10 cellular contexts compared by ENCODE assay signal in the genomic region with DNA sequence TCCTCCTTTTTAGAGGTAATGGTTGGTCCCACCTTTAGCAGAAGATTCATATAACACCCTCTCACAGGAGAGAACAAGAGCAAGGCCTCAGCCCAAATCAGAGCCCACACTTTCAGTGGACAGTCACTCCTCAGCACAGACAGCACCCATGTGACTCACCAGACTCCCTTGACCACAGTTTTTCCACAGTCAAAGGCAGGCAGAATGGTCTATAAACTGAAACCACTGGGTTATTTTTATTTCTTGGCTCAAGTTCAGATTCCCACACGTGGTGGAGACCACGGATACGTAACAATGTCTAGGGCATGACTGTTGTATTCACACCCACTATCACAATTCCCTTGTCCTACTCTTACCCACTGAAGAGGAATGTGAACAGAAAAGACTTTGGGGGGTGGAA.
A peak's percentile ranks its signal among the peaks of the same experiment; 100 is the strongest.
DNase-seq lines count a peak whose midpoint lies in the region; ATAC-seq and TF ChIP-seq lines count a peak whose summit lies in the region.
"Had no signal": no experiment of that assay in that cellular context is flagged by ENCODE, and none has a peak within 500 bp of the region (broad histone marks: within the 10 kb centered on the region; RNA-seq: fewer than 3 reads in every experiment).

No MANE protein-coding gene starts in this region.

- H3K27me3 ChIP-seq in SJSA1 (replicated peaks) (no peaks in the 10 kb centered on the region), neural progenitor cell (no peaks in the 10 kb centered on the region)
- no peaks in the 10 kb centered on the region for H3K27me3 ChIP-seq in CD8-positive, alpha-beta memory T cell (ENCODE audit: insufficient read depth, low read length, poor library complexity, severe bottlenecking)

- H3K36me3 Mint-ChIP-seq in HFFc6 (ENCODE audit: low read depth) (peaks cover 4% of the 10 kb centered on the region; the same call in 1 of the 2 replicates), neural progenitor cell (no peaks in the 10 kb centered on the region)
- H3K36me3 Mint-ChIP-seq in activated CD4-positive, alpha-beta memory T cell treated with anti-CD3 and anti-CD28 coated beads for 36 hours, result no peaks in the 10 kb centered on the region
- H3K36me3 Mint-ChIP-seq in CD8-positive, alpha-beta memory T cell, result no peaks in the 10 kb centered on the region

- no peak overlapping the region for H3K9ac ChIP-seq in neural progenitor cell

- intact Hi-C loops in left cardiac atrium (cut with DNase I), result no loop called here
- intact Hi-C loops in activated CD4-positive, alpha-beta memory T cell treated with anti-CD3 and anti-CD28 coated beads for 36 hours (cut with micrococcal nuclease), result no loop called here

- H3K4me3 ChIP-seq in SJSA1 (no peak overlapping the region), neural progenitor cell (no peak overlapping the region)
- no peak overlapping the region for H3K4me3 ChIP-seq in CD8-positive, alpha-beta memory T cell (ENCODE audit: low read length)

- H3K27me3 Mint-ChIP-seq in HFFc6 (ENCODE audit: insufficient read depth), result peaks cover 3% of the 10 kb centered on the region; the same call in 1 of the 2 replicates
- H3K27me3 Mint-ChIP-seq in activated CD4-positive, alpha-beta memory T cell treated with anti-CD3 and anti-CD28 coated beads for 36 hours, result no peaks in the 10 kb centered on the region
- H3K27me3 Mint-ChIP-seq in neural progenitor cell (ENCODE audit: insufficient read depth, low read depth), result peaks cover 4% of the 10 kb centered on the region
- H3K27me3 Mint-ChIP-seq in CD8-positive, alpha-beta memory T cell, result peaks cover 3 to 27% of the 10 kb centered on the region in 2 donors

- H3K4me2 ChIP-seq in neural progenitor cell, result no peak overlapping the region

- H3K9me3 Mint-ChIP-seq in HFFc6 (no peaks in the 10 kb centered on the region), neural progenitor cell (peaks cover 8% of the 10 kb centered on the region)
- no peaks in the 10 kb centered on the region for H3K9me3 Mint-ChIP-seq in activated CD4-positive, alpha-beta memory T cell treated with anti-CD3 and anti-CD28 coated beads for 36 hours
- H3K9me3 Mint-ChIP-seq in CD8-positive, alpha-beta memory T cell, result no peaks in the 10 kb centered on the region

- no peaks in the 10 kb centered on the region for H3K36me3 ChIP-seq in SJSA1
- H3K36me3 ChIP-seq in neural progenitor cell, result no peaks in the 10 kb centered on the region
- no peaks in the 10 kb centered on the region for H3K36me3 ChIP-seq in CD8-positive, alpha-beta memory T cell (ENCODE audit: insufficient read depth, low read length)
- H3K36me3 ChIP-seq: WERI-Rb-1 had no signal

- no peaks in the 10 kb centered on the region for H3K9me3 ChIP-seq in SJSA1 (replicated peaks)
- no peaks in the 10 kb centered on the region for H3K9me3 ChIP-seq in neural progenitor cell (ENCODE audit: low read depth)
- no peaks in the 10 kb centered on the region for H3K9me3 ChIP-seq in CD8-positive, alpha-beta memory T cell (ENCODE audit: low read length)

- H3K27ac Mint-ChIP-seq in HFFc6, result peak overlapping the region; percentile 82
- no peak overlapping the region for H3K27ac Mint-ChIP-seq in activated CD4-positive, alpha-beta memory T cell treated with anti-CD3 and anti-CD28 coated beads for 36 hours
- H3K27ac Mint-ChIP-seq in neural progenitor cell, result no peak overlapping the region
- H3K27ac Mint-ChIP-seq in CD8-positive, alpha-beta memory T cell, result no peak overlapping the region

- H3K4me3 Mint-ChIP-seq in HFFc6 (peak overlapping the region; percentile 28), neural progenitor cell (no peak overlapping the region)
- no peak overlapping the region for H3K4me3 Mint-ChIP-seq in activated CD4-positive, alpha-beta memory T cell treated with anti-CD3 and anti-CD28 coated beads for 36 hours
- H3K4me3 Mint-ChIP-seq in CD8-positive, alpha-beta memory T cell, result no peak overlapping the region

- DNase-seq in AG08395 (ENCODE audit: low spot score) (peak; percentile 84), HFFc6 (peak; percentile 97), SJSA1 (ENCODE audit: low read depth in 1 of 2, low spot score in 2 of 2) (peak; percentile 81 to 87), left cardiac atrium (no peak), ureter (ENCODE audit: low spot score) (no peak), neural progenitor cell (ENCODE audit: low spot score) (no peak)
- DNase-seq in activated CD4-positive, alpha-beta memory T cell treated with anti-CD3 and anti-CD28 coated beads for 36 hours, result no peak
- no peak for DNase-seq in CD8-positive, alpha-beta memory T cell
- DNase-seq: Karpas-422, WERI-Rb-1 had no signal

- no peaks in the 10 kb centered on the region for H3K79me2 ChIP-seq in neural progenitor cell (ENCODE audit: low read depth)

- H3K4me1 ChIP-seq in SJSA1 (replicated peaks) (peaks cover 27% of the 10 kb centered on the region), neural progenitor cell (peaks cover 41% of the 10 kb centered on the region)
- H3K4me1 ChIP-seq in CD8-positive, alpha-beta memory T cell (ENCODE audit: insufficient read depth, low read length), result no peaks in the 10 kb centered on the region

- H4K20me1 ChIP-seq in neural progenitor cell (ENCODE audit: low read depth), result no peaks in the 10 kb centered on the region

- no peak overlapping the region for H2AFZ ChIP-seq in neural progenitor cell (replicated peaks)

- POLR2A ChIA-PET in activated CD4-positive, alpha-beta memory T cell treated with anti-CD3 and anti-CD28 coated beads for 36 hours (lab: Charles Lee), result no interaction called here
- POLR2A ChIA-PET in CD8-positive, alpha-beta memory T cell (lab: Charles Lee), result no interaction called here

- peaks cover 25% of the 10 kb centered on the region for H3F3A ChIP-seq in neural progenitor cell (ENCODE audit: low read depth)

- peak overlapping the region; percentile 52; the same call in 1 of the 2 replicates for H3K27ac ChIP-seq in SJSA1
- H3K27ac ChIP-seq in neural progenitor cell, result no peak overlapping the region
- H3K27ac ChIP-seq in CD8-positive, alpha-beta memory T cell (ENCODE audit: low read depth, low read length), result no peak overlapping the region
- H3K27ac ChIP-seq: WERI-Rb-1 had no signal

- H3K4me1 Mint-ChIP-seq in HFFc6 (ENCODE audit: low read depth) (peaks cover 25% of the 10 kb centered on the region), neural progenitor cell (peaks cover 24% of the 10 kb centered on the region)
- no peaks in the 10 kb centered on the region for H3K4me1 Mint-ChIP-seq in activated CD4-positive, alpha-beta memory T cell treated with anti-CD3 and anti-CD28 coated beads for 36 hours (ENCODE audit: low read depth)
- H3K4me1 Mint-ChIP-seq in CD8-positive, alpha-beta memory T cell, result no peaks in the 10 kb centered on the region

- CTCF ChIA-PET in activated CD4-positive, alpha-beta memory T cell treated with anti-CD3 and anti-CD28 coated beads for 36 hours (lab: Charles Lee), result no interaction called here
- CTCF ChIA-PET in CD8-positive, alpha-beta memory T cell (lab: Charles Lee), result no interaction called here

- TF ChIP-seq CTCF in HFFc6 (IDR thresholded peaks at IDR 0.05) (no peak), neural progenitor cell (IDR thresholded peaks at IDR 0.05) (no peak)

- peak; percentile 78 to 91 for ATAC-seq in left cardiac atrium

Comparison
In these comparisons a context has a peak if more than half of its experiments do, and no peak if none do; other contexts are left out.
1. DNase-seq: peak in AG08395 (single experiment), HFFc6 (single experiment) and SJSA1 (2 of 2); none in left cardiac atrium (single experiment), activated CD4-positive, alpha-beta memory T cell treated with anti-CD3 and anti-CD28 coated beads for 36 hours (single experiment), ureter (single experiment), neural progenitor cell (single experiment) and CD8-positive, alpha-beta memory T cell (0 of 5).